Comparison of ENCODE assay signal across 29 cellular contexts in genomic region chr3:39733804-39734203, GRCh38.
"Had no signal": no experiment of that assay in that cellular context is flagged by ENCODE, and none has a peak within 500 bp of the region (broad histone marks: within the 10 kb centered on the region; RNA-seq: fewer than 3 reads in every experiment).

No MANE protein-coding gene starts in this region.

- FAIRE-seq: colon, endometrium, endothelial cell of umbilical vein, frontal cortex had no signal

- H3K36me3 ChIP-seq: colonic mucosa, esophagus muscularis mucosa, esophagus squamous epithelium, gastrocnemius medialis, gastroesophageal sphincter, heart left ventricle, heart right ventricle had no signal

- H3K27ac Mint-ChIP-seq: dendritic cell treated with granulocyte-macrophage colony-stimulating factor and Interleukin-4, amounts not matched to agents 40 ng/mL and 50 ng/mL, for 4 days; effector memory CD8-positive, alpha-beta T cell; endodermal cell had no signal

- H3K4me1 Mint-ChIP-seq: endodermal cell had no signal

- H3K4me1 ChIP-seq: colonic mucosa, esophagus muscularis mucosa, esophagus squamous epithelium, foreskin keratinocyte, gastrocnemius medialis, gastroesophageal sphincter, heart left ventricle, heart right ventricle had no signal

- DNase-seq: colonic mucosa; cortex of kidney; dermis blood vessel endothelial cell; dorsolateral prefrontal cortex; effector CD4-positive, alpha-beta T cell; effector CD8-positive, alpha-beta T cell; effector memory CD4-positive, alpha-beta T cell; effector memory CD8-positive, alpha-beta T cell; endodermal cell; erythroblast; esophagus squamous epithelium; foreskin fibroblast; foreskin keratinocyte; foreskin melanocyte; gastrocnemius medialis; glutamatergic neuron; head of caudate nucleus; heart left ventricle; heart right ventricle had no signal

- H3K27ac ChIP-seq: colonic mucosa, coronary artery, dorsolateral prefrontal cortex, epithelial cell of prostate, esophagus muscularis mucosa, esophagus squamous epithelium, foreskin keratinocyte, gastrocnemius medialis, gastroesophageal sphincter, heart left ventricle, heart right ventricle had no signal

- H3K4me3 Mint-ChIP-seq: dendritic cell treated with granulocyte-macrophage colony-stimulating factor and Interleukin-4, amounts not matched to agents 40 ng/mL and 50 ng/mL, for 4 days; effector memory CD8-positive, alpha-beta T cell; endodermal cell had no signal

- ATAC-seq: effector memory CD8-positive, alpha-beta T cell; esophagus mucosa; foreskin keratinocyte; gastrocnemius medialis; gastroesophageal sphincter; heart left ventricle; heart right ventricle had no signal

- H3K27me3 ChIP-seq: colonic mucosa, dorsolateral prefrontal cortex, esophagus muscularis mucosa, esophagus squamous epithelium, foreskin keratinocyte, gastrocnemius medialis, gastroesophageal sphincter, heart left ventricle, heart right ventricle had no signal

- H3K27me3 Mint-ChIP-seq: dendritic cell treated with granulocyte-macrophage colony-stimulating factor and Interleukin-4, amounts not matched to agents 40 ng/mL and 50 ng/mL, for 4 days; effector memory CD8-positive, alpha-beta T cell had no signal

- H3K4me3 ChIP-seq: colonic mucosa, coronary artery, dorsolateral prefrontal cortex, esophagus muscularis mucosa, esophagus squamous epithelium, gastrocnemius medialis, gastroesophageal sphincter, heart left ventricle, heart right ventricle had no signal

- H3K9me3 ChIP-seq: colonic mucosa, esophagus muscularis mucosa, esophagus squamous epithelium, gastrocnemius medialis, gastroesophageal sphincter, heart left ventricle had no signal

- H3K9me3 Mint-ChIP-seq: dendritic cell treated with granulocyte-macrophage colony-stimulating factor and Interleukin-4, amounts not matched to agents 40 ng/mL and 50 ng/mL, for 4 days had no signal
